In genomic region chr11:71927813-71928738, GRCh38 we compare ENCODE assay signal across 8 cellular contexts. TPM values are rescaled to one million over a fixed set of nuclear protein-coding genes. Genes with fewer than 3 reads are reported as not detected.
DNase-seq lines count a peak whose midpoint lies in the region; ATAC-seq and FAIRE-seq lines count a peak whose summit lies in the region.

A gene with protein sequence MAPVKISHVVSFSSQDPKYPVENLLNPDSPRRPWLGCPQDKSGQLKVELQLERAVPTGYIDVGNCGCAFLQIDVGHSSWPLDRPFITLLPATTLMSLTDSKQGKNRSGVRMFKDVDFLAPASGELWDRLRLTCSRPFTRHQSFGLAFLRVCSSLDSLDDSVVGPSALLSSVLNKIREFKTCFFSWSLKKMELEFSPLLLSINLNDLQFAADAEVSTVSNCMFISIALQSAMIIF (minus strand): TSS chr11:71928594. CDS start chr11:71923353, 5,241 bp downstream.

- H3K27ac Mint-ChIP-seq in naive thymus-derived CD8-positive, alpha-beta T cell, result peak within 1 kb of the TSS; percentile 97 to 100 (median 99)
- peak within 1 kb of the TSS; percentile 100 for H3K27ac Mint-ChIP-seq in stimulated activated naive CD8-positive, alpha-beta T cell treated with anti-CD3 and anti-CD28 coated beads, Interleukin-15, amount 100 ng/mL, for 72 hours

- peak within 1 kb of the TSS; percentile 94 to 99 (median 98) for H3K4me3 Mint-ChIP-seq in naive thymus-derived CD8-positive, alpha-beta T cell
- peak within 1 kb of the TSS; percentile 91 to 93 for H3K4me3 Mint-ChIP-seq in stimulated activated naive CD8-positive, alpha-beta T cell treated with anti-CD3 and anti-CD28 coated beads, Interleukin-15, amount 100 ng/mL, for 72 hours

- POLR2A ChIA-PET in naive thymus-derived CD8-positive, alpha-beta T cell (lab: Charles Lee), result interaction anchor here (1.0 to 2.7 kb wide), 8 partner anchors 8 to 297 kb away, joined by 3 to 14 read pairs (median 4); partner anchors contain the start of genes ANAPC15, IL18BP and INPPL1

- peak; percentile 90 for FAIRE-seq in HTR-8/SVneo (lab: Jason Lieb, UNC)

- H3K27me3 Mint-ChIP-seq in naive thymus-derived CD8-positive, alpha-beta T cell, result no peaks in the 10 kb centered on the region
- H3K27me3 Mint-ChIP-seq in stimulated activated naive CD8-positive, alpha-beta T cell treated with anti-CD3 and anti-CD28 coated beads, Interleukin-15, amount 100 ng/mL, for 72 hours, result no peaks in the 10 kb centered on the region

- H3K36me3 Mint-ChIP-seq in naive thymus-derived CD8-positive, alpha-beta T cell, result peaks cover 0 to 6% (median 0%) of the 10 kb centered on the region in 3 donors

- no peaks in the 10 kb centered on the region for H3K9me3 Mint-ChIP-seq in naive thymus-derived CD8-positive, alpha-beta T cell
- H3K9me3 Mint-ChIP-seq in stimulated activated naive CD8-positive, alpha-beta T cell treated with anti-CD3 and anti-CD28 coated beads, Interleukin-15, amount 100 ng/mL, for 72 hours, result no peaks in the 10 kb centered on the region

- H3K4me1 Mint-ChIP-seq in naive thymus-derived CD8-positive, alpha-beta T cell, result peaks cover 21 to 52% (median 51%) of the 10 kb centered on the region in 4 donors
- H3K4me1 Mint-ChIP-seq in stimulated activated naive CD8-positive, alpha-beta T cell treated with anti-CD3 and anti-CD28 coated beads, Interleukin-15, amount 100 ng/mL, for 72 hours, result peaks cover 43% of the 10 kb centered on the region

- ATAC-seq in GM21423 (IDR thresholded peaks at IDR 0.05; ENCODE audit: unreplicated experiment), result peak; percentile 59
- ATAC-seq in esophagus mucosa, result peak; percentile 85
- ATAC-seq in naive thymus-derived CD8-positive, alpha-beta T cell, result peak; percentile 86
- ATAC-seq in stimulated activated naive CD8-positive, alpha-beta T cell treated with anti-CD3 and anti-CD28 coated beads, Interleukin-15, amount 100 ng/mL, for 72 hours, result peak; percentile 89

- DNase-seq in DMS114 treated with DMSO at 0.1 percent for 48 hours (lab: John Stamatoyannopoulos, UW; ENCODE audit: unreplicated experiment), result peak; percentile 86
- DNase-seq in HTR-8/SVneo (ENCODE audit: insufficient read length, low spot score), result peak; percentile 94
- peak; percentile 93 for DNase-seq in NOMO-1 treated with DMSO at 0.1 percent for 48 hours (lab: John Stamatoyannopoulos, UW; ENCODE audit: unreplicated experiment)
- DNase-seq in activated T-cell treated with anti-CD3 and anti-CD28 coated beads for 1 hour (ENCODE audit: low read depth), result peak; percentile 23
- DNase-seq in naive thymus-derived CD8-positive, alpha-beta T cell, result peak in 9 of 10 donors; percentile 17 to 89 (median 64)
- DNase-seq in stimulated activated naive CD8-positive, alpha-beta T cell treated with anti-CD3 and anti-CD28 coated beads, Interleukin-15, amount 100 ng/mL, for 72 hours, result peak; percentile 75 to 85

RNA-seq across cellular contexts. Expression of the gene that starts here (rescaled TPM):
- 3.5 TPM for total RNA-seq in esophagus mucosa
- total RNA-seq in naive thymus-derived CD8-positive, alpha-beta T cell, result 10 to 100 TPM; 24.3 to 26.5 TPM
- 1 to 10 TPM; 2.6 to 7.4 (median 6.2) TPM for polyA plus RNA-seq in naive thymus-derived CD8-positive, alpha-beta T cell

Comparison
In these comparisons a context has a peak if more than half of its experiments do, and no peak if none do; other contexts are left out.
1. Peak in every context shown above with its lines: DNase-seq and ATAC-seq.
2. DNase-seq: peak in every context shown above with its lines; median percentile 94 in HTR-8/SVneo; 93 in NOMO-1 treated with DMSO at 0.1 percent for 48 hours; 86 in DMS114 treated with DMSO at 0.1 percent for 48 hours; 80 in stimulated activated naive CD8-positive, alpha-beta T cell treated with anti-CD3 and anti-CD28 coated beads, Interleukin-15, amount 100 ng/mL, for 72 hours; 64 in naive thymus-derived CD8-positive, alpha-beta T cell; 23 in activated T-cell treated with anti-CD3 and anti-CD28 coated beads for 1 hour.